In the genomic region with DNA sequence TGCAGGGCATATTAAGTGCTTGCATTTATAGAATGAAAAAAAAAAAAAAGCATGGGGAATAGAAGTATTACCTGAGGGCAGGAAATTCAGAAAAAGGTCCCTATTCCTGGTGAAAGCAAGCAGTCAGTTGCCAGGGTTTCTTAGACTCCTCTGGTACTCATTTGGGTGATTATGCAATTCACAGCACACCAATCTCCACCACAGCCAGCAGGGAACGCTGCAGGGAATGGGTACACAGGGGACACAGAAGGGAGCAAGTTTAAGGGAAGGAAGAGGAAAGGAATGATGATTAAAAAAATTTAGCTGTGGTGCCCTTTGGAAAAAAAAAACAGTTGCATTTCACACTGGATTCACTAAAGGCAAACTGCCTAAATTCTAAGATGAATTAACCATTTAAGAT, we compare ENCODE assay signal across 8 cellular contexts. TPM values are rescaled to one million over a fixed set of nuclear protein-coding genes. Genes with fewer than 3 reads are reported as not detected.
DNase-seq lines count a peak whose midpoint lies in the region; ATAC-seq and TF ChIP-seq lines count a peak whose summit lies in the region.

No MANE protein-coding gene starts in this region.

- no peaks in the 10 kb centered on the region for H3K36me3 Mint-ChIP-seq in T-helper 17 cell (ENCODE audit: low read depth)

- no peak overlapping the region for H3K4me3 Mint-ChIP-seq in T-helper 17 cell

- peak overlapping the region; percentile 21 for H3K27ac Mint-ChIP-seq in T-helper 17 cell

- no peaks in the 10 kb centered on the region; a peak in 1 of 3 replicates for H3K36me3 ChIP-seq in HEK293 (ENCODE audit: control insufficient read depth in 2 of 2, insufficient read depth in 1 of 2, low read length in 2 of 2)
- H3K36me3 ChIP-seq in heart left ventricle, result no peaks in the 10 kb centered on the region
- H3K36me3 ChIP-seq in subcutaneous abdominal adipose tissue (ENCODE audit: control insufficient read depth in 5 of 5, insufficient read depth in 5 of 5, low read length in 5 of 5), result no peaks in the 10 kb centered on the region

- H3K27me3 ChIP-seq in heart left ventricle, result no peaks in the 10 kb centered on the region
- H3K27me3 ChIP-seq in subcutaneous abdominal adipose tissue (ENCODE audit: control insufficient read depth in 5 of 5, insufficient read depth in 4 of 5, low read length in 5 of 5), result no peaks in the 10 kb centered on the region

- no peak overlapping the region for H3K27ac ChIP-seq in HEK293 (ENCODE audit: extremely low read depth, low read depth, low read length)
- peak overlapping the region in 3 of 12 donors; percentile 32 to 73 (median 46) for H3K27ac ChIP-seq in heart left ventricle
- peak overlapping the region; percentile 90 for H3K27ac ChIP-seq in subcutaneous abdominal adipose tissue (ENCODE audit: low read depth, low read length)

- peaks cover 19% of the 10 kb centered on the region for H3K4me1 Mint-ChIP-seq in T-helper 17 cell

- no peaks in the 10 kb centered on the region for H3K27me3 Mint-ChIP-seq in T-helper 17 cell

- TF ChIP-seq CTCF in HEK293 (tag by site-specific recombination; IDR thresholded peaks at IDR 0.05) (peak; percentile 40; the same call in 1 of the 2 replicates), heart left ventricle (IDR thresholded peaks at IDR 0.05) (peak in 8 of 12 donors; percentile 4 to 46 (median 14))

- POLR2A ChIA-PET in HEK293 (lab: Yijun Ruan, JAX), result no interaction called here

- peaks cover 11% of the 10 kb centered on the region for H3K4me1 ChIP-seq in HEK293 (ENCODE audit: control insufficient read depth, insufficient read depth, low read length)
- H3K4me1 ChIP-seq in heart left ventricle, result peaks cover 0 to 38% (median 19%) of the 10 kb centered on the region in 12 donors
- peaks cover 9 to 46% (median 23%) of the 10 kb centered on the region in 5 donors for H3K4me1 ChIP-seq in subcutaneous abdominal adipose tissue (ENCODE audit: control insufficient read depth in 5 of 5, insufficient read depth in 5 of 5, low read length in 5 of 5)

- CTCF ChIA-PET in HEK293 (lab: Yijun Ruan, JAX), result interaction anchor here (0.6 to 1.5 kb wide), 10 partner anchors 8 to 121 kb away, joined by 3 to 8 read pairs (median 3); no protein-coding TSS in a partner anchor

- H3K9me3 ChIP-seq in HEK293 (ENCODE audit: control insufficient read depth, insufficient read depth, low read depth, low read length), result no peaks in the 10 kb centered on the region
- H3K9me3 ChIP-seq in T-helper 17 cell (ENCODE audit: control insufficient read depth, low read length, poor library complexity, severe bottlenecking), result no peaks in the 10 kb centered on the region
- H3K9me3 ChIP-seq in heart left ventricle, result peaks cover 0 to 10% (median 0%) of the 10 kb centered on the region in 12 donors
- H3K9me3 ChIP-seq in subcutaneous abdominal adipose tissue (ENCODE audit: control insufficient read depth in 5 of 5, low read length in 5 of 5), result no peaks in the 10 kb centered on the region

- intact Hi-C loops in heart left ventricle (cut with DNase I), result no loop called here

- peak overlapping the region in 2 of 5 donors; percentile 26 to 35 for H3K9ac ChIP-seq in subcutaneous abdominal adipose tissue (ENCODE audit: low read length in 5 of 5)

- no peak overlapping the region for H3K4me3 ChIP-seq in HEK293 (ENCODE audit: low read depth, low read length)
- no peak overlapping the region for H3K4me3 ChIP-seq in heart left ventricle
- H3K4me3 ChIP-seq in subcutaneous abdominal adipose tissue (ENCODE audit: low read depth in 1 of 5, low read length in 5 of 5), result peak overlapping the region in 2 of 5 donors; percentile 4 to 32

- no peak for TF ChIP-seq POLR2A in heart left ventricle (IDR thresholded peaks at IDR 0.05)

- ATAC-seq in T-helper 17 cell (no peak), heart left ventricle (peak in 3 of 4 donors; percentile 77 to 92 (median 83)), GM19328 (IDR thresholded peaks at IDR 0.05; ENCODE audit: unreplicated experiment) (no peak), HG02642 (IDR thresholded peaks at IDR 0.05; ENCODE audit: poor library complexity, unreplicated experiment) (no peak)

- 9 to 33% (median 28%) methylated on average over 1 of the region's 1 CpG for WGBS in heart left ventricle, 4 donors

- DNase-seq in AG20443 (ENCODE audit: low spot score), result peak; percentile 52
- no peak for DNase-seq in T-helper 17 cell
- DNase-seq in heart left ventricle, result peak in 2 of 5 donors; percentile 30 to 61
- DNase-seq in activated CD4-positive, alpha-beta T cell treated with anti-CD3 and anti-CD28 coated beads, Interleukin-2, amount 50 U/mL, for 1 hour, result no peak

TF ChIP-seq in HEK293, 187 proteins besides CTCF, POLR2A, EP300 and RAD21:
- TF ChIP-seq ZNF629 (tag by site-specific recombination; IDR thresholded peaks at IDR 0.05) (0 out of 2 replicates have a peak, but pooled peaks have one; percentile 18), OVOL3 (tag by site-specific recombination; IDR thresholded peaks at IDR 0.05) (no peak), YY1 (tag by site-specific recombination; IDR thresholded peaks at IDR 0.05) (no peak), ZNF362 (tag by site-specific recombination; IDR thresholded peaks at IDR 0.05) (0 out of 2 replicates have a peak, but pooled peaks have one; percentile 40), ZNF292 (tag by site-specific recombination; IDR thresholded peaks at IDR 0.05; ENCODE audit: borderline replicate concordance, low read depth) (no peak), ZIC2 (tag by site-specific recombination; IDR thresholded peaks at IDR 0.05) (peak; percentile 75), YY2 (tag by site-specific recombination; IDR thresholded peaks at IDR 0.05) (no peak), ZSCAN30 (tag by site-specific recombination; IDR thresholded peaks at IDR 0.05) (0 out of 2 replicates have a peak, but pooled peaks have one; percentile 43), IKZF3 (tag by site-specific recombination; IDR thresholded peaks at IDR 0.05) (peak; percentile 77), ZNF416 (tag by site-specific recombination; IDR thresholded peaks at IDR 0.05) (no peak), MZF1 (tag by site-specific recombination; IDR thresholded peaks at IDR 0.05; ENCODE audit: borderline replicate concordance) (peak; percentile 90; the same call in 1 of the 2 replicates), ZNF366 (tag by site-specific recombination; conservative IDR thresholded peaks at IDR 0.05) (0 out of 2 replicates have a peak, but pooled peaks have one; percentile 31), PRDM1 (tag by site-specific recombination; IDR thresholded peaks at IDR 0.05) (peak; percentile 51; the same call in 1 of the 2 replicates), ZNF155 (tag by site-specific recombination; IDR thresholded peaks at IDR 0.05) (no peak), ZNF558 (tag by site-specific recombination; IDR thresholded peaks at IDR 0.05) (0 out of 2 replicates have a peak, but pooled peaks have one; percentile 19), ZNF211 (tag by site-specific recombination; IDR thresholded peaks at IDR 0.05; ENCODE audit: low read depth) (no peak), ZNF2 (tag by site-specific recombination; IDR thresholded peaks at IDR 0.05) (0 out of 2 replicates have a peak, but pooled peaks have one; percentile 37), HOXC10 (CRISPR knock-in tag; IDR thresholded peaks at IDR 0.05) (no peak), ZNF654 (tag by site-specific recombination; IDR thresholded peaks at IDR 0.05; ENCODE audit: low read depth) (peak; percentile 49; the same call in 1 of the 2 replicates)

RNA-seq across cellular contexts. Expression of gene BLTP3B, which starts 14.2 kb away (rescaled TPM):
- total RNA-seq in T-helper 17 cell, result 10 to 100 TPM; 22.6 to 30.9 TPM
- total RNA-seq in heart left ventricle, result 10 to 100 TPM; 14.0 to 22.4 (median 16.2) TPM
- 10 to 100 TPM in 1 of 2 donors, 1 to 10 TPM in 1; 3.7 to 18.7 TPM for polyA plus RNA-seq in heart left ventricle

Comparison
In these comparisons a context has a peak if more than half of its experiments do, and no peak if none do; other contexts are left out.
1. ATAC-seq: peak in heart left ventricle (3 of 4); none in T-helper 17 cell (single experiment), GM19328 (single experiment) and HG02642 (single experiment).